ENCODE assay signal across 6 cellular contexts in genomic region chr1:247119600-247120407, GRCh38.
"Had no signal": no experiment of that assay in that cellular context is flagged by ENCODE, and none has a peak within 500 bp of the region (broad histone marks: within the 10 kb centered on the region; RNA-seq: fewer than 3 reads in every experiment).

No MANE protein-coding gene starts in this region.

- H3K4me3 ChIP-seq: ovary, vagina had no signal

- ATAC-seq: left ventricle myocardium superior had no signal

- H3K9me3 ChIP-seq: ovary, vagina had no signal

- H3K4me1 ChIP-seq: vagina had no signal

- DNase-seq: activated CD4-positive, alpha-beta T cell treated with anti-CD3 and anti-CD28 coated beads, Interleukin-2, amount 50 U/mL, for 1 hour; activated gamma-delta T cell treated with Interleukin-2 at 50 U/mL for 16 hours; caudate nucleus; left ventricle myocardium superior; ovary had no signal

- H3K27me3 ChIP-seq: ovary, vagina had no signal

- H3K36me3 ChIP-seq: ovary, vagina had no signal
